ENCODE assay signal across 12 cellular contexts in the genomic region with DNA sequence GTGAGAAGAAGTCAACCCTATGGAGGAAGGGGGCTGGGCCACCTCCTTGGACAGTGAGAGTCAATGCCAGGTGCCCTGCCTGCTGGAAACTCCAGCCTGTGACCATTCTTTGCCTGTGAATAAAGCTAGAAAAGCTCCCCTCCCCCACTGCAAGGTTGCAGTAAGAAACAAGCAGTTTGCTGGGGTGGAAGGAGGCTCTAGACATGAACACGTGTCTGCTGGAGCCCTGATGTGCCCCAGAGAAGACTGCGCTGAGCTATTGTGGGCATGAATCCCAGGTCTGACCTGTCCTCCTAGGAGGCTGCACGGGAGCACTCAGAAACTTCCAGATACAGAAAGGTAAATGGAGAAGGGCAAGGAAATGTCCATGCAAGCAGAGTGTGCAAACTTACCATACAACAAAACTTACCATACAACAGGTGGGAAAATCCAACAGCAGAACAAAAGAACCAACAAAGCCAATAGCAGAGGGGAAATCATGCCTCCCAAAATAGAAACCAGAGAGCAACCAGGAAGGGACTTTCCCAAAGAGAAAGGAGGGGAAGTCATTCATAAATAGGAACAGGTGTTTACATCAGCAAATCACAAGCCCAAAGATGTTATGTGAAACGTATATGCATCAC.
DNase-seq lines count a peak whose midpoint lies in the region; ATAC-seq lines count a peak whose summit lies in the region.
"Had no signal": no experiment of that assay in that cellular context is flagged by ENCODE, and none has a peak within 500 bp of the region (broad histone marks: within the 10 kb centered on the region; RNA-seq: fewer than 3 reads in every experiment).

No MANE protein-coding gene starts in this region.

- H3K27me3 ChIP-seq in CD4-positive, CD25-positive, alpha-beta regulatory T cell (ENCODE audit: control insufficient read depth, insufficient read depth, low read length) = peaks cover 7% of the 10 kb centered on the region
- H3K27me3 ChIP-seq: body of pancreas had no signal

- no peak for ATAC-seq in CD4-positive, CD25-positive, alpha-beta regulatory T cell (ENCODE audit: low read depth in 2 of 2)
- peak; percentile 55 for ATAC-seq in GM18861 (IDR thresholded peaks at IDR 0.05; ENCODE audit: unreplicated experiment)
- ATAC-seq in HG02678 (IDR thresholded peaks at IDR 0.05; ENCODE audit: unreplicated experiment) = peak; percentile 69
- ATAC-seq: body of pancreas had no signal

- H3K27ac ChIP-seq in CD4-positive, CD25-positive, alpha-beta regulatory T cell (ENCODE audit: insufficient read depth, low read length, poor library complexity, severe bottlenecking) = no peak overlapping the region
- H3K27ac ChIP-seq: body of pancreas had no signal

- no peaks in the 10 kb centered on the region for H3K4me1 ChIP-seq in CD4-positive, CD25-positive, alpha-beta regulatory T cell (ENCODE audit: control insufficient read depth, insufficient read depth, low read length, poor library complexity, severe bottlenecking)

- H3K36me3 Mint-ChIP-seq in CD4-positive, CD25-positive, alpha-beta regulatory T cell = peaks cover 4% of the 10 kb centered on the region

- no peak for DNase-seq in CD4-positive, CD25-positive, alpha-beta regulatory T cell
- peak; percentile 81 for DNase-seq in NCI-H2107 treated with DMSO at 0.1 percent for 48 hours (lab: John Stamatoyannopoulos, UW; ENCODE audit: unreplicated experiment)
- DNase-seq in stimulated activated naive CD4-positive, alpha-beta T cell treated with Interleukin-2 at 50 U/mL for 16 hours (lab: John Stamatoyannopoulos, UW) = no peak
- no peak for DNase-seq in COR-L47 (lab: John Stamatoyannopoulos, UW)
- DNase-seq in NCI-H1105 (lab: John Stamatoyannopoulos, UW) = no peak
- DNase-seq in DMS 273 treated with DMSO at 0.1 percent for 48 hours (lab: John Stamatoyannopoulos, UW) = no peak
- DNase-seq: body of pancreas; CD8-positive, alpha-beta memory T cell; foreskin melanocyte; NCI-H345 had no signal

- no peaks in the 10 kb centered on the region for H3K36me3 ChIP-seq in CD4-positive, CD25-positive, alpha-beta regulatory T cell (ENCODE audit: control insufficient read depth, insufficient read depth, low read length)

- H3K9me3 Mint-ChIP-seq in CD4-positive, CD25-positive, alpha-beta regulatory T cell = peaks cover 0 to 10% (median 0%) of the 10 kb centered on the region in 7 donors

- peak overlapping the region in 2 of 3 donors; percentile 38 to 50 for H3K27ac Mint-ChIP-seq in CD4-positive, CD25-positive, alpha-beta regulatory T cell

- no peak overlapping the region for H3K4me3 Mint-ChIP-seq in CD4-positive, CD25-positive, alpha-beta regulatory T cell
- H3K4me3 Mint-ChIP-seq: CD8-positive, alpha-beta memory T cell had no signal

- H3K9me3 ChIP-seq in CD4-positive, CD25-positive, alpha-beta regulatory T cell (ENCODE audit: control insufficient read depth in 2 of 2, low read length in 2 of 2) = no peaks in the 10 kb centered on the region
- H3K9me3 ChIP-seq: body of pancreas had no signal

- peaks cover 0 to 6% (median 2%) of the 10 kb centered on the region in 4 donors for H3K4me1 Mint-ChIP-seq in CD4-positive, CD25-positive, alpha-beta regulatory T cell

- H3K27me3 Mint-ChIP-seq in CD4-positive, CD25-positive, alpha-beta regulatory T cell = peaks cover 10% of the 10 kb centered on the region

- H3K4me3 ChIP-seq in CD4-positive, CD25-positive, alpha-beta regulatory T cell (ENCODE audit: low read depth, low read length) = no peak overlapping the region
- H3K4me3 ChIP-seq: body of pancreas had no signal

Comparison
In these comparisons a context has a peak if more than half of its experiments do, and no peak if none do; other contexts are left out.
1. ATAC-seq: peak in GM18861 (single experiment) and HG02678 (single experiment); none in CD4-positive, CD25-positive, alpha-beta regulatory T cell (0 of 2).